In the genomic region with DNA sequence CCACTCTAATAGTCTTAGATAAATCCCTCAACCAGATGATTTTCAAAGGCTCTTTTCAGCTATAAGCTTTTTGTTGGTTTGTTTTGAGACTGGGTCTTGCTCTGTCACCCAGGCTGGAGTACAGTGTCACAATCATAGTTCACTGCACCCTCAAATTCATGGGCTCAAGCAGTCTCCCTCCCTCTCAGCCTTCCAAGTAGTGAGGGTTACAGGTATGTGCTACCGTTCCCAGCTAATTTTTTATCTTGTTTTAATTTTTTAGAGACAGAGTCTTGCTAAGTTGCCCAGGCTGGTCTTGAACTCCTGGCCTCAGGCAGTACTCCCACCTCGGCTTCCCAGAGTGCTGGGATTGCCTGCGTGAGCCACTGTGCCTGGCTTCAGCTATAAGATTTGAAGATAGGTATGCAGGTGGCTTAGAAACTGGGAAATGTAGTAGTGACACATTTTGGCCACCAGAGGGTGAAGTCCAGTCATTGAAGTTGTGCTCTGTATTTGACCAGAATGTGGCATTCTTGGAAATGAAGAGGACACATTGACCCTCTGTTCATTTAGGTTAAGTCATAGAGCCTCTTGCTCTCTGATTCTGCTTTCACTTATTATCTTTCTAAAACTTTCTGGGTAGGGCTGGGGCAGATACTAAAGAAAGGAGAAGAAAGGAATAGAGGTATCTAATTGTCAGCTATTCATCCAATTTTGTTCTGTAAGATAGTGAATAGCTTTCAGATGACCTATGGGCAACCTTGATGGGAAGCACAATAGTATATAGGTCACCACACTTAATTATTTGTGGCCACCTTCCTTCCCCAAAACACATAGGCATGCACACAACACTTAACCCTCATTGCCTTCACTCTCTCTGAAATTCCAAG, we compare ENCODE assay signal across 8 cellular contexts. TPM values are rescaled to one million over a fixed set of nuclear protein-coding genes. Genes with fewer than 3 reads are reported as not detected.
DNase-seq lines count a peak whose midpoint lies in the region; TF ChIP-seq lines count a peak whose summit lies in the region.

No MANE protein-coding gene starts in this region.

- no peak overlapping the region for H3K4me3 ChIP-seq in AG09309 (ENCODE audit: control insufficient read depth, low read depth, low read length)

- no peak overlapping the region for H3K27ac Mint-ChIP-seq in endothelial cell (ENCODE audit: unreplicated experiment)

- H3K36me3 Mint-ChIP-seq in endothelial cell (ENCODE audit: low read depth, unreplicated experiment): peaks cover 5% of the 10 kb centered on the region

- DNase-seq in AG09309 (ENCODE audit: low read depth) (no peak), ELR (ENCODE audit: low read depth) (peak; percentile 57), HT-29 (ENCODE audit: low spot score) (peak; percentile 73), SK-N-DZ (ENCODE audit: low spot score) (peak; percentile 79), endothelial cell (ENCODE audit: low spot score) (peak; percentile 55), midbrain (lab: John Stamatoyannopoulos, UW) (peak; percentile 37), mesenteric fat pad (ENCODE audit: low spot score) (no peak), NCI-H128 (lab: John Stamatoyannopoulos, UW; ENCODE audit: unreplicated experiment) (no peak)

- H3K9me3 Mint-ChIP-seq in endothelial cell (ENCODE audit: unreplicated experiment): no peaks in the 10 kb centered on the region

- H3K27me3 Mint-ChIP-seq in endothelial cell (ENCODE audit: unreplicated experiment): no peaks in the 10 kb centered on the region

- TF ChIP-seq CTCF in AG09309 (IDR thresholded peaks at IDR 0.05; ENCODE audit: control insufficient read depth, insufficient read depth, low read depth, low read length, missing control alignments): peak; percentile 69
- peak; percentile 82 for TF ChIP-seq CTCF in endothelial cell (IDR thresholded peaks at IDR 0.05; ENCODE audit: unreplicated experiment)

- H3K4me3 Mint-ChIP-seq in endothelial cell (ENCODE audit: unreplicated experiment): no peak overlapping the region

- H3K4me1 Mint-ChIP-seq in endothelial cell (ENCODE audit: unreplicated experiment): peaks cover 4% of the 10 kb centered on the region

RNA-seq across cellular contexts. Expression of gene R3HCC1L, which starts 36.0 kb away (rescaled TPM):
- total RNA-seq in HT-29 (2014; rRNA removed; shearing (Covaris generic)): 3.9 and 5.7 TPM in 2 replicates
- 12.1 and 16.5 TPM in 2 replicates for polyA plus RNA-seq in SK-N-DZ (2014; cell fraction: cytosol; rRNA removed)
- polyA plus RNA-seq in SK-N-DZ (2014; cell fraction: nucleus; rRNA removed): 8.7 and 11.1 TPM in 2 replicates
- 21.3 TPM for total RNA-seq in endothelial cell (ENCODE audit: unreplicated experiment)
- total RNA-seq in mesenteric fat pad: 7.2 TPM

Comparison
In these comparisons a context has a peak if more than half of its experiments do, and no peak if none do; other contexts are left out.
1. DNase-seq: peak in ELR (single experiment), HT-29 (single experiment), SK-N-DZ (single experiment), endothelial cell (single experiment) and midbrain (single experiment); none in AG09309 (single experiment), mesenteric fat pad (single experiment) and NCI-H128 (single experiment).